8 cellular contexts compared by ENCODE assay signal in the genomic region with DNA sequence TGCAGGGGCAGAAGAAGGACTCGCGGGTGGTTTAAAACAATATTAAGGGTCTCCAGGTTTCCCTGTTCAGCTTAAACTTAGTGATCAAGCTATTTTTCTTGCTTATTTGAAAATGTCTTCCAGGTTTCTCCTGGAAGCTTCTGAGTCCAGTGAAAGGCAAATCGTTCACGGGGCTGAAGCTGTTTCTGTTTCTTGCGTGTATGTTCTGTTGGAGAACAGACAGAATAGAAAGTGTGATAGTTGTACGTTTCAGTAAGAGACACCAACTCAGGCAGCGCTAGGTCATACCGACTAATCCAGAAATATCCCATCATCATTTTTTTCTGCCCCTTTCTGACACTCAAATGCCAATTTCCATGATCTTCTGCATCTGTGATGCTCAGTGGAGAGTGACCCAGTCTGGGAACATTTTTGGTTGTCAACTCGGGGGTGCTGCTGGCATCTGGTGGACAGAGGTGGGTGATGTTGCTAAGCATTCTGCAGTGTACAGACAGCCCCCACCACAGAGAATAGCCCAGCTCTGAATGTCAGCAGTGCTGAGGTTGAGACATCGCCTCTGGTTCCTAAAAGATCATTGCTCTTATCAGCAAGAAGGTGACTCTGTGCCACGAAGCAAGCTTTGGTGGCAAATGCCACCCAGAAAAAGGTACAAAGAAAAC. TPM values are rescaled to one million over a fixed set of nuclear protein-coding genes. Genes with fewer than 3 reads are reported as not detected.
DNase-seq lines count a peak whose midpoint lies in the region; ATAC-seq and TF ChIP-seq lines count a peak whose summit lies in the region.

No MANE protein-coding gene starts in this region.

- TF ChIP-seq CTCF in GM12874 (IDR thresholded peaks at IDR 0.05; ENCODE audit: insufficient read depth, low read depth, low read length) (0 out of 2 replicates have a peak, but pooled peaks have one; percentile 9), coronary artery (IDR thresholded peaks at IDR 0.05) (no peak), gastrocnemius medialis (IDR thresholded peaks at IDR 0.05 in 4 of 5, conservative IDR thresholded peaks at IDR 0.05 in 1 of 5) (peak in 1 of 5 experiments; percentile 17), prostate gland (IDR thresholded peaks at IDR 0.05) (no peak)

- in situ Hi-C loops in gastrocnemius medialis (cut with MboI; ENCODE audit: low sequenced_read_pairs in 4 of 4): loop anchor here in 1 of 4 donors (10.0 kb wide), 1 partner anchor 84 kb away; no protein-coding TSS in a partner anchor

- no peaks in the 10 kb centered on the region for H3K27me3 ChIP-seq in gastrocnemius medialis
- H3K27me3 ChIP-seq in prostate gland (replicated peaks; ENCODE audit: insufficient read depth): no peaks in the 10 kb centered on the region

- no peak for ATAC-seq in gastrocnemius medialis

- peak overlapping the region; percentile 87 for H3K4me3 ChIP-seq in coronary artery
- H3K4me3 ChIP-seq in gastrocnemius medialis: peak overlapping the region; percentile 64 to 67 (median 65)
- H3K4me3 ChIP-seq in prostate gland: no peak overlapping the region

- H3K27ac ChIP-seq in coronary artery (peak overlapping the region; percentile 93 to 95), gastrocnemius medialis (peak overlapping the region; percentile 78 to 99 (median 88)), prostate gland (peak overlapping the region in 1 of 2 donors; percentile 82)

- WGBS in prostate gland: 51% methylated on average over 11 of the region's 11 CpGs

- intact Hi-C loops in gastrocnemius medialis (cut with DNase I; ENCODE audit: low total_unique reads) (loop anchor here (1.0 to 5.0 kb wide), 2 partner anchors 38 to 53 kb away; no protein-coding TSS in a partner anchor), prostate gland (cut with DNase I) (loop anchor here (2.0 to 5.0 kb wide), 3 partner anchors 42 to 82 kb away; no protein-coding TSS in a partner anchor)

- peaks cover 27 to 33% of the 10 kb centered on the region in 2 donors for H3K4me1 ChIP-seq in gastrocnemius medialis
- H3K4me1 ChIP-seq in prostate gland (replicated peaks): no peaks in the 10 kb centered on the region

- H3K9me3 ChIP-seq in gastrocnemius medialis (no peaks in the 10 kb centered on the region), prostate gland (no peaks in the 10 kb centered on the region)

- TF ChIP-seq POLR2A in gastrocnemius medialis (IDR thresholded peaks at IDR 0.05): no peak
- TF ChIP-seq POLR2A in prostate gland (IDR thresholded peaks at IDR 0.05): no peak

- DNase-seq in SW480 (ENCODE audit: low spot score) (peak; percentile 18), coronary artery (ENCODE audit: low spot score) (peak; percentile 82), gastrocnemius medialis (no peak), mesenteric fat pad (ENCODE audit: low spot score) (no peak), AG08396 (ENCODE audit: low spot score) (no peak), prostate gland (ENCODE audit: low spot score) (no peak), H4 (ENCODE audit: low spot score) (no peak)

- H3K36me3 ChIP-seq in gastrocnemius medialis (peaks cover 0 to 21% of the 10 kb centered on the region in 2 donors), prostate gland (no peaks in the 10 kb centered on the region)

RNA-seq across cellular contexts. Expression of gene KLF2, which starts 4.3 kb away (rescaled TPM):
- total RNA-seq in gastrocnemius medialis: 10 to 100 TPM in 3 of 4 donors, 1 to 10 TPM in 1; 6.8 to 45.6 (median 32.0) TPM
- 228 TPM for total RNA-seq in mesenteric fat pad
- total RNA-seq in prostate gland: 10 to 100 TPM; 19.8 to 24.4 TPM
- 0.23 and 1.1 TPM in 2 replicates for total RNA-seq in H4 (2014; rRNA removed; shearing (Covaris generic))

Comparison
In these comparisons a context has a peak if more than half of its experiments do, and no peak if none do; other contexts are left out.
1. DNase-seq: peak in SW480 (single experiment) and coronary artery (single experiment); none in gastrocnemius medialis (0 of 2), mesenteric fat pad (single experiment), AG08396 (single experiment), prostate gland (single experiment) and H4 (single experiment).
2. H3K4me3 ChIP-seq: peak in coronary artery (single experiment) and gastrocnemius medialis (4 of 4); none in prostate gland (0 of 2).